ENCODE assay signal across 25 cellular contexts in the genomic region with DNA sequence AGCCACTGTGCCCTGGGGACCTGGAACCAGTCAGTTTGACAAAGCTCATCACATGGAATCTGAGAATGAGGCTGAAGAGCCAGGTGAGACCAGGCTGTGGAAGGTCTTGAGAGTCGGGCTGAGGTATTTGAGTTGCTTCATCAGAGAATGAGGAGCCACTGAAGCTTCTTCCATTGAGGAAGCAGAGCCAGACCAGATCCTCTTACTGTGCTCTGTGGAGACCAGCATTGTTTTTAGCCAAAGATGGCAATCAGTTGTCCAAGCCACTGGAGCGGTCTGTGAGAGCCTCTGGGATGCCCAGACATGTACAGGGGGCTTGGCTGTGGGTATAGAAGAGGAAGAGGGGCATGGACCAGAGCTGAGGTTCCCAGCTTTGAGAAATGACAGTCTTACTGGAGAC. TPM values are rescaled to one million over a fixed set of nuclear protein-coding genes. Genes with fewer than 3 reads are reported as not detected.
"Had no signal": no experiment of that assay in that cellular context is flagged by ENCODE, and none has a peak within 500 bp of the region (broad histone marks: within the 10 kb centered on the region; RNA-seq: fewer than 3 reads in every experiment).

No MANE protein-coding gene starts in this region.

- FAIRE-seq: islet of Langerhans, urothelium cell line had no signal

- H3K36me3 ChIP-seq: heart left ventricle, lower lobe of right lung, ovary, thyroid gland, transverse colon, upper lobe of right lung had no signal

- H3K4me1 Mint-ChIP-seq: stimulated activated naive CD8-positive, alpha-beta T cell treated with anti-CD3 and anti-CD28 coated beads, Interleukin-15, amount 100 ng/mL, for 72 hours had no signal

- H3K4me3 ChIP-seq: heart left ventricle, lower lobe of right lung, ovary, smooth muscle cell, testis, thyroid gland, transverse colon, upper lobe of right lung had no signal

- H3K4me3 Mint-ChIP-seq: immature natural killer cell; naive thymus-derived CD8-positive, alpha-beta T cell; nephron progenitor cell; stimulated activated memory B cell treated with anti-CD40 and anti-IgM and Interleukin-4, amounts not matched to agents 10 μg/mL and 1 μg/mL and 100 μg/mL, for 72 hours; stimulated activated naive CD8-positive, alpha-beta T cell treated with anti-CD3 and anti-CD28 coated beads, Interleukin-15, amount 100 ng/mL, for 72 hours had no signal

- H3K9me3 Mint-ChIP-seq: naive thymus-derived CD8-positive, alpha-beta T cell; nephron progenitor cell; stimulated activated memory B cell treated with anti-CD40 and anti-IgM and Interleukin-4, amounts not matched to agents 10 μg/mL and 1 μg/mL and 100 μg/mL, for 72 hours; stimulated activated naive CD8-positive, alpha-beta T cell treated with anti-CD3 and anti-CD28 coated beads, Interleukin-15, amount 100 ng/mL, for 72 hours had no signal

- H3K27me3 ChIP-seq: heart left ventricle, ovary, testis, thyroid gland, transverse colon, upper lobe of right lung had no signal

- DNase-seq: immature natural killer cell; kidney glomerular epithelial cell; left cardiac atrium; lower lobe of right lung; mammary epithelial cell; naive thymus-derived CD8-positive, alpha-beta T cell; nephron progenitor cell; ovary; stimulated activated CD4-positive, alpha-beta T cell treated with anti-CD3 and anti-CD28 coated beads, Interleukin-1b, Interleukin-23, amount 100 ng/mL, for 48 hours; stimulated activated CD4-positive, alpha-beta T cell treated with anti-CD3 and anti-CD28 coated beads, Interleukin-2, amount 100 ng/mL, for 48 hours; stimulated activated CD4-positive, alpha-beta T cell treated with anti-CD3 and anti-CD28 coated beads, Interleukin-4, amount 100 ng/mL, for 4 hours; stimulated activated CD8-positive, alpha-beta memory T cell treated with anti-CD3 and anti-CD28 coated beads, Interleukin-4, amount 100 ng/mL, for 48 hours; stimulated activated naive CD4-positive, alpha-beta T cell treated with Interleukin-2 at 50 U/mL for 16 hours; stimulated activated naive CD8-positive, alpha-beta T cell treated with anti-CD3 and anti-CD28 coated beads, Interleukin-15, amount 100 ng/mL, for 72 hours; thyroid gland; transverse colon; upper lobe of right lung had no signal

- ATAC-seq: naive thymus-derived CD8-positive, alpha-beta T cell; right cardiac atrium; stimulated activated memory B cell treated with anti-CD40 and anti-IgM and Interleukin-4, amounts not matched to agents 10 μg/mL and 1 μg/mL and 100 μg/mL, for 72 hours; stimulated activated naive CD8-positive, alpha-beta T cell treated with anti-CD3 and anti-CD28 coated beads, Interleukin-15, amount 100 ng/mL, for 72 hours had no signal

- H3K9me3 ChIP-seq: heart left ventricle, lower lobe of right lung, ovary, testis, thyroid gland, transverse colon, upper lobe of right lung had no signal

- H3K36me3 Mint-ChIP-seq: naive thymus-derived CD8-positive, alpha-beta T cell; stimulated activated memory B cell treated with anti-CD40 and anti-IgM and Interleukin-4, amounts not matched to agents 10 μg/mL and 1 μg/mL and 100 μg/mL, for 72 hours had no signal

- H3K4me2 ChIP-seq: smooth muscle cell had no signal

- H3K27ac Mint-ChIP-seq: immature natural killer cell; naive thymus-derived CD8-positive, alpha-beta T cell; nephron progenitor cell; progenitor cell of endocrine pancreas; stimulated activated memory B cell treated with anti-CD40 and anti-IgM and Interleukin-4, amounts not matched to agents 10 μg/mL and 1 μg/mL and 100 μg/mL, for 72 hours had no signal

- H3K27ac ChIP-seq: lower lobe of right lung, ovary, testis, thyroid gland, transverse colon, upper lobe of right lung had no signal

RNA-seq across cellular contexts. Expression of gene EPB41L1, which starts 6.1 kb away (rescaled TPM):
- polyA plus RNA-seq: immature natural killer cell had no signal
